In the genomic region with DNA sequence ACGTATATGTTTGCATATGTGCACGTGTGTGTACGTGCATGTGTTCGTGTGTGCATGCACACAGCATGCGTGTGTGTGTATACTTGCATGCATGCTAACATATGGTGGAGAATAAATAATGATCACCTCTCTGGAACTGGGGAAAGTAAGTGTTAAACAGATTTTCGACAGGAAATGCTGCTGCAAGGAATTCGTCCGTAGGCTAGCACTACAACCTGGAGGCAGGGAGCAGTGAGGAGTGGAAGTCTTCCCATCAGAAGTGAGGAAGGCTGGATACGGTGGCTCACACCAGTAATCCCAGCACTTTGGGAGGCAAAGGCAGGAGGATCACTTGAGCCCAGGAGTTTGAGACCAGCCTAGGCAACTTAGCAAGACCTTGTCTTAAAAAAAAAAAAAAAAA, we compare ENCODE assay signal across 1 cellular context.
TF ChIP-seq lines count a peak whose summit lies in the region.

No MANE protein-coding gene starts in this region.

TF ChIP-seq in H1, 55 proteins besides CTCF, POLR2A, EP300 and RAD21:
- no peak for TF ChIP-seq FOSL1 (IDR thresholded peaks at IDR 0.05; ENCODE audit: insufficient read depth, low read depth, low read length)
- no peak for TF ChIP-seq TEAD4 (IDR thresholded peaks at IDR 0.05; ENCODE audit: low read depth, low read length)
- TF ChIP-seq, protein P1, sequence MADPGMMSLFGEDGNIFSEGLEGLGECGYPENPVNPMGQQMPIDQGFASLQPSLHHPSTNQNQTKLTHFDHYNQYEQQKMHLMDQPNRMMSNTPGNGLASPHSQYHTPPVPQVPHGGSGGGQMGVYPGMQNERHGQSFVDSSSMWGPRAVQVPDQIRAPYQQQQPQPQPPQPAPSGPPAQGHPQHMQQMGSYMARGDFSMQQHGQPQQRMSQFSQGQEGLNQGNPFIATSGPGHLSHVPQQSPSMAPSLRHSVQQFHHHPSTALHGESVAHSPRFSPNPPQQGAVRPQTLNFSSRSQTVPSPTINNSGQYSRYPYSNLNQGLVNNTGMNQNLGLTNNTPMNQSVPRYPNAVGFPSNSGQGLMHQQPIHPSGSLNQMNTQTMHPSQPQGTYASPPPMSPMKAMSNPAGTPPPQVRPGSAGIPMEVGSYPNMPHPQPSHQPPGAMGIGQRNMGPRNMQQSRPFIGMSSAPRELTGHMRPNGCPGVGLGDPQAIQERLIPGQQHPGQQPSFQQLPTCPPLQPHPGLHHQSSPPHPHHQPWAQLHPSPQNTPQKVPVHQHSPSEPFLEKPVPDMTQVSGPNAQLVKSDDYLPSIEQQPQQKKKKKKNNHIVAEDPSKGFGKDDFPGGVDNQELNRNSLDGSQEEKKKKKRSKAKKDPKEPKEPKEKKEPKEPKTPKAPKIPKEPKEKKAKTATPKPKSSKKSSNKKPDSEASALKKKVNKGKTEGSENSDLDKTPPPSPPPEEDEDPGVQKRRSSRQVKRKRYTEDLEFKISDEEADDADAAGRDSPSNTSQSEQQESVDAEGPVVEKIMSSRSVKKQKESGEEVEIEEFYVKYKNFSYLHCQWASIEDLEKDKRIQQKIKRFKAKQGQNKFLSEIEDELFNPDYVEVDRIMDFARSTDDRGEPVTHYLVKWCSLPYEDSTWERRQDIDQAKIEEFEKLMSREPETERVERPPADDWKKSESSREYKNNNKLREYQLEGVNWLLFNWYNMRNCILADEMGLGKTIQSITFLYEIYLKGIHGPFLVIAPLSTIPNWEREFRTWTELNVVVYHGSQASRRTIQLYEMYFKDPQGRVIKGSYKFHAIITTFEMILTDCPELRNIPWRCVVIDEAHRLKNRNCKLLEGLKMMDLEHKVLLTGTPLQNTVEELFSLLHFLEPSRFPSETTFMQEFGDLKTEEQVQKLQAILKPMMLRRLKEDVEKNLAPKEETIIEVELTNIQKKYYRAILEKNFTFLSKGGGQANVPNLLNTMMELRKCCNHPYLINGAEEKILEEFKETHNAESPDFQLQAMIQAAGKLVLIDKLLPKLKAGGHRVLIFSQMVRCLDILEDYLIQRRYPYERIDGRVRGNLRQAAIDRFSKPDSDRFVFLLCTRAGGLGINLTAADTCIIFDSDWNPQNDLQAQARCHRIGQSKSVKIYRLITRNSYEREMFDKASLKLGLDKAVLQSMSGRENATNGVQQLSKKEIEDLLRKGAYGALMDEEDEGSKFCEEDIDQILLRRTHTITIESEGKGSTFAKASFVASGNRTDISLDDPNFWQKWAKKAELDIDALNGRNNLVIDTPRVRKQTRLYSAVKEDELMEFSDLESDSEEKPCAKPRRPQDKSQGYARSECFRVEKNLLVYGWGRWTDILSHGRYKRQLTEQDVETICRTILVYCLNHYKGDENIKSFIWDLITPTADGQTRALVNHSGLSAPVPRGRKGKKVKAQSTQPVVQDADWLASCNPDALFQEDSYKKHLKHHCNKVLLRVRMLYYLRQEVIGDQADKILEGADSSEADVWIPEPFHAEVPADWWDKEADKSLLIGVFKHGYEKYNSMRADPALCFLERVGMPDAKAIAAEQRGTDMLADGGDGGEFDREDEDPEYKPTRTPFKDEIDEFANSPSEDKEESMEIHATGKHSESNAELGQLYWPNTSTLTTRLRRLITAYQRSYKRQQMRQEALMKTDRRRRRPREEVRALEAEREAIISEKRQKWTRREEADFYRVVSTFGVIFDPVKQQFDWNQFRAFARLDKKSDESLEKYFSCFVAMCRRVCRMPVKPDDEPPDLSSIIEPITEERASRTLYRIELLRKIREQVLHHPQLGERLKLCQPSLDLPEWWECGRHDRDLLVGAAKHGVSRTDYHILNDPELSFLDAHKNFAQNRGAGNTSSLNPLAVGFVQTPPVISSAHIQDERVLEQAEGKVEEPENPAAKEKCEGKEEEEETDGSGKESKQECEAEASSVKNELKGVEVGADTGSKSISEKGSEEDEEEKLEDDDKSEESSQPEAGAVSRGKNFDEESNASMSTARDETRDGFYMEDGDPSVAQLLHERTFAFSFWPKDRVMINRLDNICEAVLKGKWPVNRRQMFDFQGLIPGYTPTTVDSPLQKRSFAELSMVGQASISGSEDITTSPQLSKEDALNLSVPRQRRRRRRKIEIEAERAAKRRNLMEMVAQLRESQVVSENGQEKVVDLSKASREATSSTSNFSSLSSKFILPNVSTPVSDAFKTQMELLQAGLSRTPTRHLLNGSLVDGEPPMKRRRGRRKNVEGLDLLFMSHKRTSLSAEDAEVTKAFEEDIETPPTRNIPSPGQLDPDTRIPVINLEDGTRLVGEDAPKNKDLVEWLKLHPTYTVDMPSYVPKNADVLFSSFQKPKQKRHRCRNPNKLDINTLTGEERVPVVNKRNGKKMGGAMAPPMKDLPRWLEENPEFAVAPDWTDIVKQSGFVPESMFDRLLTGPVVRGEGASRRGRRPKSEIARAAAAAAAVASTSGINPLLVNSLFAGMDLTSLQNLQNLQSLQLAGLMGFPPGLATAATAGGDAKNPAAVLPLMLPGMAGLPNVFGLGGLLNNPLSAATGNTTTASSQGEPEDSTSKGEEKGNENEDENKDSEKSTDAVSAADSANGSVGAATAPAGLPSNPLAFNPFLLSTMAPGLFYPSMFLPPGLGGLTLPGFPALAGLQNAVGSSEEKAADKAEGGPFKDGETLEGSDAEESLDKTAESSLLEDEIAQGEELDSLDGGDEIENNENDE (IDR thresholded peaks at IDR 0.05; ENCODE audit: insufficient replicate concordance, low read length): no peak
- TF ChIP-seq SP4 (IDR thresholded peaks at IDR 0.05; ENCODE audit: low read length): no peak
- TF ChIP-seq, protein P2, sequence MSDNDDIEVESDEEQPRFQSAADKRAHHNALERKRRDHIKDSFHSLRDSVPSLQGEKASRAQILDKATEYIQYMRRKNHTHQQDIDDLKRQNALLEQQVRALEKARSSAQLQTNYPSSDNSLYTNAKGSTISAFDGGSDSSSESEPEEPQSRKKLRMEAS (IDR thresholded peaks at IDR 0.05): no peak
- TF ChIP-seq TCF12 (IDR thresholded peaks at IDR 0.05; ENCODE audit: low read depth, low read length): no peak
- TF ChIP-seq JUND (IDR thresholded peaks at IDR 0.05; ENCODE audit: low read length): no peak
- TF ChIP-seq CHD1 (IDR thresholded peaks at IDR 0.05; ENCODE audit: low read depth, low read length): no peak
- no peak for TF ChIP-seq KDM4A (IDR thresholded peaks at IDR 0.05; ENCODE audit: low read depth, low read length, severe bottlenecking)
- no peak for TF ChIP-seq RBBP5 (IDR thresholded peaks at IDR 0.05; ENCODE audit: borderline replicate concordance, low read depth, low read length)
